In genomic region chr12:29242921-29243431, GRCh38 we compare ENCODE assay signal across 10 cellular contexts.
A peak's percentile ranks its signal among the peaks of the same experiment; 100 is the strongest.
DNase-seq lines count a peak whose midpoint lies in the region; ATAC-seq and TF ChIP-seq lines count a peak whose summit lies in the region.
"Had no signal": no experiment of that assay in that cellular context is flagged by ENCODE, and none has a peak within 500 bp of the region (broad histone marks: within the 10 kb centered on the region; RNA-seq: fewer than 3 reads in every experiment).

No MANE protein-coding gene starts in this region.

- no peak overlapping the region for H3K4me3 Mint-ChIP-seq in stimulated activated naive CD8-positive, alpha-beta T cell treated with anti-CD3 and anti-CD28 coated beads, Interleukin-15, Interleukin-2, amounts not matched to agents 100 ng/mL and 50 ng/mL, for 24 hours
- no peak overlapping the region for H3K4me3 Mint-ChIP-seq in CD8-positive, alpha-beta T cell

- intact Hi-C loops in CD8-positive, alpha-beta T cell (cut with DNase I, micrococcal nuclease), result no loop called here

- no peaks in the 10 kb centered on the region for H3K27me3 ChIP-seq in CD8-positive, alpha-beta T cell (ENCODE audit: insufficient read depth, low read length)
- H3K27me3 ChIP-seq: brain microvascular endothelial cell had no signal

- H3K27ac Mint-ChIP-seq in stimulated activated naive CD8-positive, alpha-beta T cell treated with anti-CD3 and anti-CD28 coated beads, Interleukin-15, Interleukin-2, amounts not matched to agents 100 ng/mL and 50 ng/mL, for 24 hours, result peak overlapping the region; percentile 42
- no peak overlapping the region for H3K27ac Mint-ChIP-seq in CD8-positive, alpha-beta T cell

- no peaks in the 10 kb centered on the region for H3K4me1 ChIP-seq in CD8-positive, alpha-beta T cell (ENCODE audit: insufficient read depth, low read length)

- no peak overlapping the region for H3K27ac ChIP-seq in CD8-positive, alpha-beta T cell (ENCODE audit: low read depth, low read length)

- H3K36me3 ChIP-seq in CD8-positive, alpha-beta T cell (ENCODE audit: insufficient read depth, low read length), result no peaks in the 10 kb centered on the region
- H3K36me3 ChIP-seq: brain microvascular endothelial cell had no signal

- CTCF ChIA-PET in CD8-positive, alpha-beta T cell (lab: Charles Lee), result no interaction called here

- no peaks in the 10 kb centered on the region for H3K27me3 Mint-ChIP-seq in stimulated activated naive CD8-positive, alpha-beta T cell treated with anti-CD3 and anti-CD28 coated beads, Interleukin-15, Interleukin-2, amounts not matched to agents 100 ng/mL and 50 ng/mL, for 24 hours
- H3K27me3 Mint-ChIP-seq in CD8-positive, alpha-beta T cell (ENCODE audit: low read depth), result no peaks in the 10 kb centered on the region

- no peak for DNase-seq in stimulated activated naive CD8-positive, alpha-beta T cell treated with anti-CD3 and anti-CD28 coated beads, Interleukin-15, Interleukin-2, amounts not matched to agents 100 U/mL and 50 U/mL, for 24 hours
- peak; percentile 17 for DNase-seq in amniotic epithelial cell (ENCODE audit: low read depth)
- peak; percentile 32 for DNase-seq in medulla oblongata (ENCODE audit: extremely low spot score)
- DNase-seq in CD8-positive, alpha-beta T cell, result no peak
- DNase-seq in dedifferentiated amniotic fluid mesenchymal stem cell (ENCODE audit: extremely low spot score), result no peak
- DNase-seq in H4 (ENCODE audit: low spot score), result no peak
- DNase-seq in NK-92 treated with Interleukin-12 subunit alpha and Interleukin-12 subunit beta, amount 100 ng/mL, for 24 hours (lab: John Stamatoyannopoulos, UW), result no peak
- DNase-seq: SHP77 had no signal

- H3K9me3 Mint-ChIP-seq in stimulated activated naive CD8-positive, alpha-beta T cell treated with anti-CD3 and anti-CD28 coated beads, Interleukin-15, Interleukin-2, amounts not matched to agents 100 ng/mL and 50 ng/mL, for 24 hours, result no peaks in the 10 kb centered on the region
- no peaks in the 10 kb centered on the region for H3K9me3 Mint-ChIP-seq in CD8-positive, alpha-beta T cell

- no peaks in the 10 kb centered on the region for H3K36me3 Mint-ChIP-seq in stimulated activated naive CD8-positive, alpha-beta T cell treated with anti-CD3 and anti-CD28 coated beads, Interleukin-15, Interleukin-2, amounts not matched to agents 100 ng/mL and 50 ng/mL, for 24 hours (ENCODE audit: low read depth)
- no peaks in the 10 kb centered on the region for H3K36me3 Mint-ChIP-seq in CD8-positive, alpha-beta T cell

- no peak for TF ChIP-seq CTCF in CD8-positive, alpha-beta T cell (IDR thresholded peaks at IDR 0.05)

- peaks cover 14% of the 10 kb centered on the region for H3K4me1 Mint-ChIP-seq in stimulated activated naive CD8-positive, alpha-beta T cell treated with anti-CD3 and anti-CD28 coated beads, Interleukin-15, Interleukin-2, amounts not matched to agents 100 ng/mL and 50 ng/mL, for 24 hours (ENCODE audit: low read depth)
- no peaks in the 10 kb centered on the region for H3K4me1 Mint-ChIP-seq in CD8-positive, alpha-beta T cell (ENCODE audit: low read depth)

- H3K4me3 ChIP-seq in CD8-positive, alpha-beta T cell (ENCODE audit: low read depth, low read length), result no peak overlapping the region

- no peaks in the 10 kb centered on the region for H3K9me3 ChIP-seq in CD8-positive, alpha-beta T cell (ENCODE audit: low read length)

- POLR2A ChIA-PET in CD8-positive, alpha-beta T cell (lab: Charles Lee), result no interaction called here

- no peak for ATAC-seq in stimulated activated naive CD8-positive, alpha-beta T cell treated with anti-CD3 and anti-CD28 coated beads, Interleukin-15, Interleukin-2, amounts not matched to agents 100 U/mL and 50 U/mL, for 24 hours
- ATAC-seq in CD8-positive, alpha-beta T cell, result no peak

Comparison
In these comparisons a context has a peak if more than half of its experiments do, and no peak if none do; other contexts are left out.
1. DNase-seq: peak in amniotic epithelial cell (single experiment) and medulla oblongata (single experiment); none in stimulated activated naive CD8-positive, alpha-beta T cell treated with anti-CD3 and anti-CD28 coated beads, Interleukin-15, Interleukin-2, amounts not matched to agents 100 U/mL and 50 U/mL, for 24 hours (single experiment), CD8-positive, alpha-beta T cell (0 of 7), dedifferentiated amniotic fluid mesenchymal stem cell (single experiment), H4 (single experiment) and NK-92 treated with Interleukin-12 subunit alpha and Interleukin-12 subunit beta, amount 100 ng/mL, for 24 hours (single experiment).